In the genomic region with DNA sequence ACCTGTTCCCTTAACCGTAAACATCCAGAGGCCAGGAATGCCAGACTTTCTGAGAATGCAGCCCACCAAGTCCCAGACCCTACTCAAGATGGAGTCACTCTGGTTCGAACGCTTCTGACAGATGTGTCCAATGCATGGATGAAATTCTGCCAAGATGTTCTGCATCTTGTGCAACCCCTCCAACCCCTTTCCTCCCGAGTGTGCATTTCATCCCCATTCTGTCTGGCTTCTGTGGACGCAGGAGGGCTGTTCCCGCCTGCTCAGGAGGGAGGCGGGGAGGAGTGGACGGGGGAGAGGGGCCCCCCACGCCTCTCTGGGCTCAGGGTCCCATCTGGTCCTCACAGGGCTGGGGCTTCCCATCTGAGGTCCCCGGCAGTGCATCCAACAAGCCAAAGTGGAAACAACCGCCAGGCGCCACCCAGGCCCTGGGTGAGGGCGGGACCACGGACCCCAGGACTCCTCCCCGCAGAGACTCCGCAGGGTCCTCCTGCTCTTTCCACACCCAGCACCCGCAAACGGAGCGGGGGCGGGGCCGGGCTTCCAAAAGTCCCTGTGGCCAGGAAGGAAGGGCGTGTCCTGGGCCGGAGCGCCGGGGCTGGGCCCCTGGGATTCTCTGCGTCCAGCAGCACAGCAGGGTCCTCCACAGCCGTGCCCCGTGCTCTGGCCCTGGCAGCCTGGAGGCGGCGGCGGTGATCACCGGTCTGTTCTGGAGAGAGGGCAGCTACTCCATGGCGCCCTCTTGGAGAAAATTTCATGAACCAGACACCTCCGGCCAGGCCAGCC, we compare ENCODE assay signal across 8 cellular contexts. TPM values are rescaled to one million over a fixed set of nuclear protein-coding genes. Genes with fewer than 3 reads are reported as not detected.
A peak's percentile ranks its signal among the peaks of the same experiment; 100 is the strongest.
DNase-seq lines count a peak whose midpoint lies in the region; ATAC-seq, FAIRE-seq and TF ChIP-seq lines count a peak whose summit lies in the region.

No MANE protein-coding gene starts in this region.

- TF ChIP-seq RAD21 in A549 (conservative IDR thresholded peaks at IDR 0.05 in 1 of 2, IDR thresholded peaks at IDR 0.05 in 1 of 2): peak; percentile 17 to 41; a peak in 3 of 5 replicates

- intact Hi-C loops in lower lobe of right lung (cut with DNase I): no loop called here

- 47% methylated on average over 10 of the region's 34 CpGs for WGBS in A549 (ENCODE audit: missing lambda C conversion rate)

- H3K4me3 ChIP-seq in A549: peak overlapping the region; percentile 22; the same call in 2 of the 3 replicates
- peak overlapping the region; percentile 6; the same call in 1 of the 2 replicates for H3K4me3 ChIP-seq in MG63
- peak overlapping the region; percentile 45 for H3K4me3 ChIP-seq in WI38 (ENCODE audit: low read depth, low read length)
- peak overlapping the region; percentile 49 for H3K4me3 ChIP-seq in lower lobe of right lung

- H3K27me3 ChIP-seq in MG63: no peaks in the 10 kb centered on the region
- H3K27me3 ChIP-seq in lower lobe of right lung (ENCODE audit: low read depth): no peaks in the 10 kb centered on the region

- peaks cover 23% of the 10 kb centered on the region for H3K36me3 ChIP-seq in MG63
- peaks cover 22% of the 10 kb centered on the region for H3K36me3 ChIP-seq in lower lobe of right lung

- H3K27ac ChIP-seq in A549: peak overlapping the region; percentile 51 to 79; a peak in 5 of 6 replicates
- H3K27ac ChIP-seq in lower lobe of right lung: peak overlapping the region; percentile 54

- FAIRE-seq in A549 (lab: Jason Lieb, UNC): no peak

- H3K9me3 ChIP-seq in A549 (no peaks in the 10 kb centered on the region), MG63 (no peaks in the 10 kb centered on the region), lower lobe of right lung (no peaks in the 10 kb centered on the region)

- H3K4me2 ChIP-seq in A549: peak overlapping the region; percentile 83

- H3K4me1 ChIP-seq in A549 (peaks cover 12% of the 10 kb centered on the region), lower lobe of right lung (peaks cover 20% of the 10 kb centered on the region)

- POLR2A ChIA-PET in A549 (lab: Yijun Ruan, JAX): no interaction called here

- DNase-seq in A549 (ENCODE audit: low read depth in 1 of 2, low spot score in 1 of 2): peak; percentile 60 to 77
- DNase-seq in GM13976 (ENCODE audit: low spot score): peak; percentile 87
- peak; percentile 82 for DNase-seq in MG63
- DNase-seq in dermis microvascular lymphatic vessel endothelial cell (ENCODE audit: low read depth in 2 of 2): peak; percentile 11 to 65
- DNase-seq in lower lobe of right lung: peak; percentile 80
- DNase-seq in stimulated activated CD8-positive, alpha-beta memory T cell treated with anti-CD3 and anti-CD28 coated beads, Interleukin-15, amount 100 ng/mL, for 1 hour (ENCODE audit: low read depth): peak; percentile 11

- CTCF ChIA-PET in A549 (lab: Yijun Ruan, JAX): interaction anchor here (0.7 to 1.8 kb wide), 11 partner anchors 9 to 92 kb away, joined by 3 to 6 read pairs (median 4); no protein-coding TSS in a partner anchor

- TF ChIP-seq POLR2A in A549 (IDR thresholded peaks at IDR 0.05; ENCODE audit: low read length): no peak

- in situ Hi-C loops in GM13976 (cut with MboI; ENCODE audit: low sequenced_read_pairs, unreplicated experiment): no loop called here

- ATAC-seq in A549: peak; percentile 89 to 92
- ATAC-seq in lower lobe of right lung: peak; percentile 80 to 84
- no peak for ATAC-seq in HG03025 (IDR thresholded peaks at IDR 0.05; ENCODE audit: low FRiP score, unreplicated experiment)

- no peak for TF ChIP-seq EP300 in A549 (IDR thresholded peaks at IDR 0.05)

- TF ChIP-seq CTCF in A549 (IDR thresholded peaks at IDR 0.05) (peak; percentile 48), GM13976 (IDR thresholded peaks at IDR 0.05; ENCODE audit: borderline replicate concordance, control extremely low read depth, extremely low read depth, insufficient read depth, missing control alignments) (peak; percentile 36), WI38 (IDR thresholded peaks at IDR 0.05; ENCODE audit: low read depth, low read length) (peak; percentile 25; the same call in 1 of the 2 replicates), lower lobe of right lung (IDR thresholded peaks at IDR 0.05) (peak; percentile 47)

TF ChIP-seq in A549, 52 proteins besides CTCF, POLR2A, EP300 and RAD21:
- TF ChIP-seq EHMT2 (IDR thresholded peaks at IDR 0.05; ENCODE audit: low read depth): no peak
- peak; percentile 54 for TF ChIP-seq ZFP36 (IDR thresholded peaks at IDR 0.05; ENCODE audit: borderline replicate concordance, partially characterized antibody)
- TF ChIP-seq SMC3 (IDR thresholded peaks at IDR 0.05): peak; percentile 33; the same call in 2 of the 3 replicates
- TF ChIP-seq RNF2 (IDR thresholded peaks at IDR 0.05; ENCODE audit: borderline replicate concordance, low read depth): no peak

RNA-seq across cellular contexts. Expression of a gene that starts 27.7 kb away (rescaled TPM):
- polyA plus RNA-seq in A549 (2011; rRNA removed): 77.7 and 110 TPM in 2 replicates
- polyA plus RNA-seq in A549 (2012; cell fraction: cytosol; rRNA removed): 74.6 and 79.7 TPM in 2 replicates
- 24.9 and 31.6 TPM in 2 replicates for polyA plus RNA-seq in A549 (2012; cell fraction: nucleus; rRNA removed)
- polyA plus RNA-seq in A549 (2017; fragmentation: RNase III; extraction: RNeasy Plus Mini Kit Qiagen cat#74134 plus additional on column Dnase treatment): 69.2 to 79.4 TPM (median 78.4 TPM) in 3 replicates
- polyA minus RNA-seq in A549 (2011; rRNA and poly(A)+ RNA removed): 43.1 and 45.5 TPM in 2 replicates
- total RNA-seq in MG63 (2014; rRNA removed; shearing (Covaris generic); ENCODE audit: low replicate concordance): 153 and 197 TPM in 2 replicates
- total RNA-seq in dermis microvascular lymphatic vessel endothelial cell: 72.7 and 86.4 TPM in 2 replicates
- total RNA-seq in lower lobe of right lung: 88.2 TPM

RNA-seq across cellular contexts. Expression of a gene that starts 27.9 kb away (rescaled TPM):
- 97.6 and 99.4 TPM in 2 replicates for polyA plus RNA-seq in A549 (2011; rRNA removed)
- polyA plus RNA-seq in A549 (2012; cell fraction: cytosol; rRNA removed): 49.3 and 65.6 TPM in 2 replicates
- 52.1 and 60.9 TPM in 2 replicates for polyA plus RNA-seq in A549 (2012; cell fraction: nucleus; rRNA removed)
- polyA plus RNA-seq in A549 (2017; fragmentation: RNase III; extraction: RNeasy Plus Mini Kit Qiagen cat#74134 plus additional on column Dnase treatment): 93.2 to 103 TPM (median 98.7 TPM) in 3 replicates
- 51.4 and 52.1 TPM in 2 replicates for polyA minus RNA-seq in A549 (2011; rRNA and poly(A)+ RNA removed)
- 396 and 445 TPM in 2 replicates for total RNA-seq in MG63 (2014; rRNA removed; shearing (Covaris generic); ENCODE audit: low replicate concordance)
- 256 and 343 TPM in 2 replicates for total RNA-seq in dermis microvascular lymphatic vessel endothelial cell
- 209 TPM for total RNA-seq in lower lobe of right lung

RNA-seq across cellular contexts. Expression of a gene that starts 44.0 kb away (rescaled TPM):
- polyA plus RNA-seq in A549 (2011; rRNA removed) (65.8 and 68.2 TPM in 2 replicates), A549 (2017; fragmentation: RNase III; extraction: RNeasy Plus Mini Kit Qiagen cat#74134 plus additional on column Dnase treatment) (56.9 to 63.5 TPM (median 62.7 TPM) in 3 replicates)
- 71.8 and 80.2 TPM in 2 replicates for polyA plus RNA-seq in A549 (2012; cell fraction: cytosol; rRNA removed)
- 86.6 and 92.2 TPM in 2 replicates for polyA plus RNA-seq in A549 (2012; cell fraction: nucleus; rRNA removed)
- 46.7 and 58.9 TPM in 2 replicates for polyA minus RNA-seq in A549 (2011; rRNA and poly(A)+ RNA removed)
- 59.9 and 76.0 TPM in 2 replicates for total RNA-seq in MG63 (2014; rRNA removed; shearing (Covaris generic); ENCODE audit: low replicate concordance)
- total RNA-seq in dermis microvascular lymphatic vessel endothelial cell (65.0 and 106 TPM in 2 replicates), lower lobe of right lung (76.9 TPM)

Comparison
In these comparisons a context has a peak if more than half of its experiments do, and no peak if none do; other contexts are left out.
1. DNase-seq: peak in every context shown above with its lines; median percentile 87 in GM13976; 82 in MG63; 80 in lower lobe of right lung; 68 in A549; 38 in dermis microvascular lymphatic vessel endothelial cell; 11 in stimulated activated CD8-positive, alpha-beta memory T cell treated with anti-CD3 and anti-CD28 coated beads, Interleukin-15, amount 100 ng/mL, for 1 hour.